ENCODE assay signal across 1 cellular context in the genomic region with DNA sequence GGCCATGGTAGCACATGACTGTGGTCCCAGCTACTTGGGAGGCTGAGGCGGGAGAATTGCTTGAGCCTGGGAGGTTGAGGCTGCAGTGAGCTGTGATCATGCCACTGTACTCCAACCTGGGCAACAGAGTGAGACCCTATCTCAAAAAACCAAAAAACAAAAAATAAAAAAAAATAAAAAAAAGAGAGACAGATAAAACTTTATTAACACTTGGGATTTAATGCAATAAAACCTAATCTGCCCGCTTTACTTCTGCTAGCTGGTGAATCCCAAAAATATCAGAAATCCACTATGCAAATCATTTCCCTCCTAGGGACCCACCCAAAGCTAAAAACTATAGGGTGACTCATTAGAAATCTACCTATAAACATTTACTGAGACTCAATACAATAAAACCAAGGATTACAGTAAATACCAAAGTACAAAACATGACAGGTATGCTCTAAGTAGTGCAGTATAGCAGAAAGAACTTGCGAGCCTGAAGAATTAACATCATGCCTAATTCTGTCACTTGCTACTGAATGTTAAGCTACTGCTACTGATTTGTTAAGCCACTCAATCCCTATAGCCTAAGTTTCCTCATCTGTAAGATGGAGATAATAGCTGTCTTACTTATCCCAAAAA.
TF ChIP-seq lines count a peak whose summit lies in the region.

No MANE protein-coding gene starts in this region.

TF ChIP-seq in GM12878, 131 proteins besides CTCF, POLR2A, EP300 and RAD21 (continued from another document):
- TF ChIP-seq, protein P1, sequence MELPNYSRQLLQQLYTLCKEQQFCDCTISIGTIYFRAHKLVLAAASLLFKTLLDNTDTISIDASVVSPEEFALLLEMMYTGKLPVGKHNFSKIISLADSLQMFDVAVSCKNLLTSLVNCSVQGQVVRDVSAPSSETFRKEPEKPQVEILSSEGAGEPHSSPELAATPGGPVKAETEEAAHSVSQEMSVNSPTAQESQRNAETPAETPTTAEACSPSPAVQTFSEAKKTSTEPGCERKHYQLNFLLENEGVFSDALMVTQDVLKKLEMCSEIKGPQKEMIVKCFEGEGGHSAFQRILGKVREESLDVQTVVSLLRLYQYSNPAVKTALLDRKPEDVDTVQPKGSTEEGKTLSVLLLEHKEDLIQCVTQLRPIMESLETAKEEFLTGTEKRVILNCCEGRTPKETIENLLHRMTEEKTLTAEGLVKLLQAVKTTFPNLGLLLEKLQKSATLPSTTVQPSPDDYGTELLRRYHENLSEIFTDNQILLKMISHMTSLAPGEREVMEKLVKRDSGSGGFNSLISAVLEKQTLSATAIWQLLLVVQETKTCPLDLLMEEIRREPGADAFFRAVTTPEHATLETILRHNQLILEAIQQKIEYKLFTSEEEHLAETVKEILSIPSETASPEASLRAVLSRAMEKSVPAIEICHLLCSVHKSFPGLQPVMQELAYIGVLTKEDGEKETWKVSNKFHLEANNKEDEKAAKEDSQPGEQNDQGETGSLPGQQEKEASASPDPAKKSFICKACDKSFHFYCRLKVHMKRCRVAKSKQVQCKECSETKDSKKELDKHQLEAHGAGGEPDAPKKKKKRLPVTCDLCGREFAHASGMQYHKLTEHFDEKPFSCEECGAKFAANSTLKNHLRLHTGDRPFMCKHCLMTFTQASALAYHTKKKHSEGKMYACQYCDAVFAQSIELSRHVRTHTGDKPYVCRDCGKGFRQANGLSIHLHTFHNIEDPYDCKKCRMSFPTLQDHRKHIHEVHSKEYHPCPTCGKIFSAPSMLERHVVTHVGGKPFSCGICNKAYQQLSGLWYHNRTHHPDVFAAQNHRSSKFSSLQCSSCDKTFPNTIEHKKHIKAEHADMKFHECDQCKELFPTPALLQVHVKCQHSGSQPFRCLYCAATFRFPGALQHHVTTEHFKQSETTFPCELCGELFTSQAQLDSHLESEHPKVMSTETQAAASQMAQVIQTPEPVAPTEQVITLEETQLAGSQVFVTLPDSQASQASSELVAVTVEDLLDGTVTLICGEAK (IDR thresholded peaks at IDR 0.05; ENCODE audit: borderline replicate concordance): peak; percentile 60
